1 cellular context compared by ENCODE assay signal in the genomic region with DNA sequence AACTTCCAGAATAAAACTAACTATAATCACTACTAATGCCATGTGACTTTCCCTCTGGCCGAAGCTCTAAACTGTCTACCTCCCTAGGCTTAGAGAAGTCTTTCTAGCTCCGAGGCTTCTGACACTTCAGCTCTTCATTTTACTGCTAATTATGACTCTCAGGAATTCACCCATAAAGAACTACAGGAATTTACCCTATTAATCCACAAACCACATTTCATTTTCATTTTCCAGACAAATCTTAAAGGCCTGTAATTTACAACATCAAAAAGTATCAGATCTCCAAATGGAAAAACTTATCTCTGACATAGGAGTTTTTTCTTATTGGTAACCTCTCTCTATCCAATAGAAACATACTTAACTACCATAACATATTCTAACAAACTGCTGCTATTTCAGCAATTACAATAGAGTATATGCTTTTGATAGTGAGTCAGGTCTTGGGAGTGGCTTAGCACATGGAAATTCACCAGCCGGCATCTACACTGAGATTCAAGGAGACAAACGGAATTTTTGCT.
TF ChIP-seq lines count a peak whose summit lies in the region.

No MANE protein-coding gene starts in this region.

TF ChIP-seq in HCT116, 20 proteins besides CTCF, POLR2A, EP300 and RAD21 (continued from another document):
- TF ChIP-seq, protein P1, sequence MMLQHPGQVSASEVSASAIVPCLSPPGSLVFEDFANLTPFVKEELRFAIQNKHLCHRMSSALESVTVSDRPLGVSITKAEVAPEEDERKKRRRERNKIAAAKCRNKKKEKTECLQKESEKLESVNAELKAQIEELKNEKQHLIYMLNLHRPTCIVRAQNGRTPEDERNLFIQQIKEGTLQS (IDR thresholded peaks at IDR 0.05) = no peak
- TF ChIP-seq, protein P2, sequence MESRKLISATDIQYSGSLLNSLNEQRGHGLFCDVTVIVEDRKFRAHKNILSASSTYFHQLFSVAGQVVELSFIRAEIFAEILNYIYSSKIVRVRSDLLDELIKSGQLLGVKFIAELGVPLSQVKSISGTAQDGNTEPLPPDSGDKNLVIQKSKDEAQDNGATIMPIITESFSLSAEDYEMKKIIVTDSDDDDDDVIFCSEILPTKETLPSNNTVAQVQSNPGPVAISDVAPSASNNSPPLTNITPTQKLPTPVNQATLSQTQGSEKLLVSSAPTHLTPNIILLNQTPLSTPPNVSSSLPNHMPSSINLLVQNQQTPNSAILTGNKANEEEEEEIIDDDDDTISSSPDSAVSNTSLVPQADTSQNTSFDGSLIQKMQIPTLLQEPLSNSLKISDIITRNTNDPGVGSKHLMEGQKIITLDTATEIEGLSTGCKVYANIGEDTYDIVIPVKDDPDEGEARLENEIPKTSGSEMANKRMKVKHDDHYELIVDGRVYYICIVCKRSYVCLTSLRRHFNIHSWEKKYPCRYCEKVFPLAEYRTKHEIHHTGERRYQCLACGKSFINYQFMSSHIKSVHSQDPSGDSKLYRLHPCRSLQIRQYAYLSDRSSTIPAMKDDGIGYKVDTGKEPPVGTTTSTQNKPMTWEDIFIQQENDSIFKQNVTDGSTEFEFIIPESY (IDR thresholded peaks at IDR 0.05; ENCODE audit: extremely low read depth, insufficient replicate concordance, low read length) = no peak
TF ChIP-seq in HCT116: peak in this region for 0.
